1 cellular context compared by ENCODE assay signal in genomic region chr12:40226652-40227051, GRCh38.
TF ChIP-seq lines count a peak whose summit lies in the region.

No MANE protein-coding gene starts in this region.

TF ChIP-seq in GM12878, 131 proteins besides CTCF, POLR2A, EP300 and RAD21 (continued from another document):
- TF ChIP-seq TAF1 (IDR thresholded peaks at IDR 0.05; ENCODE audit: borderline replicate concordance, low read depth, low read length) = no peak
- TF ChIP-seq YY1 (IDR thresholded peaks at IDR 0.05; ENCODE audit: low read depth, low read length) = 0 out of 2 replicates have a peak, but pooled peaks have one; percentile 5
TF ChIP-seq in GM12878: peak in this region for 4.
